Comparison of ENCODE assay signal across 2 cellular contexts in the genomic region with DNA sequence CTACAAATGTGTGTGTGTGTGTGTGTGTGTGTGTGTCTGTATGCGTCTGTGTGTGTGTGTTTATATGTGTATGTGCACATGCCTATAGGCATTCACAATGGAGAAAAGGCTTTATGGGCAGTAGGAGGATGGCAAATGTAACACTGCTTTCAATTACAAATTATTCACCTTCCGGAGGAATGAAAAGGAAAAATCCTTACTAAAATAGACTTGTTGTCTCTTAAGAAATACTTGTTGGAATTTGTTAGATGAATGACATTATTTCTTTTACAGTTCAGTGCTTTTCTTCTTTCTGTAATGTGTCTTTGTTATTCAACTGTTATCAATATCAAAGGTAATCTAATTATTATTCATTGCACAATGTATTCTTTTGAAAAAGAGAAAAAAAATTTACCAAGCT.
TF ChIP-seq lines count a peak whose summit lies in the region.

No MANE protein-coding gene starts in this region.

TF ChIP-seq in WTC11, 78 proteins besides CTCF, POLR2A, EP300 and RAD21 (continues in another document):
- TF ChIP-seq FOXK1 (CRISPR knock-in tag; IDR thresholded peaks at IDR 0.05) (no peak), SOX15 (CRISPR knock-in tag; IDR thresholded peaks at IDR 0.05) (no peak), ZNF317 (CRISPR knock-in tag; IDR thresholded peaks at IDR 0.05; ENCODE audit: borderline replicate concordance, low read depth) (no peak), KAT7 (CRISPR knock-in tag; IDR thresholded peaks at IDR 0.05; ENCODE audit: borderline replicate concordance) (no peak), CREM (CRISPR knock-in tag; IDR thresholded peaks at IDR 0.05) (no peak), NFATC4 (CRISPR knock-in tag; IDR thresholded peaks at IDR 0.05) (no peak), ZNF671 (CRISPR knock-in tag; IDR thresholded peaks at IDR 0.05) (no peak)
- TF ChIP-seq, protein P1, sequence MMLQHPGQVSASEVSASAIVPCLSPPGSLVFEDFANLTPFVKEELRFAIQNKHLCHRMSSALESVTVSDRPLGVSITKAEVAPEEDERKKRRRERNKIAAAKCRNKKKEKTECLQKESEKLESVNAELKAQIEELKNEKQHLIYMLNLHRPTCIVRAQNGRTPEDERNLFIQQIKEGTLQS (CRISPR knock-in tag; conservative IDR thresholded peaks at IDR 0.05) = no peak
- TF ChIP-seq, protein P2, sequence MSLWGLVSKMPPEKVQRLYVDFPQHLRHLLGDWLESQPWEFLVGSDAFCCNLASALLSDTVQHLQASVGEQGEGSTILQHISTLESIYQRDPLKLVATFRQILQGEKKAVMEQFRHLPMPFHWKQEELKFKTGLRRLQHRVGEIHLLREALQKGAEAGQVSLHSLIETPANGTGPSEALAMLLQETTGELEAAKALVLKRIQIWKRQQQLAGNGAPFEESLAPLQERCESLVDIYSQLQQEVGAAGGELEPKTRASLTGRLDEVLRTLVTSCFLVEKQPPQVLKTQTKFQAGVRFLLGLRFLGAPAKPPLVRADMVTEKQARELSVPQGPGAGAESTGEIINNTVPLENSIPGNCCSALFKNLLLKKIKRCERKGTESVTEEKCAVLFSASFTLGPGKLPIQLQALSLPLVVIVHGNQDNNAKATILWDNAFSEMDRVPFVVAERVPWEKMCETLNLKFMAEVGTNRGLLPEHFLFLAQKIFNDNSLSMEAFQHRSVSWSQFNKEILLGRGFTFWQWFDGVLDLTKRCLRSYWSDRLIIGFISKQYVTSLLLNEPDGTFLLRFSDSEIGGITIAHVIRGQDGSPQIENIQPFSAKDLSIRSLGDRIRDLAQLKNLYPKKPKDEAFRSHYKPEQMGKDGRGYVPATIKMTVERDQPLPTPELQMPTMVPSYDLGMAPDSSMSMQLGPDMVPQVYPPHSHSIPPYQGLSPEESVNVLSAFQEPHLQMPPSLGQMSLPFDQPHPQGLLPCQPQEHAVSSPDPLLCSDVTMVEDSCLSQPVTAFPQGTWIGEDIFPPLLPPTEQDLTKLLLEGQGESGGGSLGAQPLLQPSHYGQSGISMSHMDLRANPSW (CRISPR knock-in tag; conservative IDR thresholded peaks at IDR 0.05; ENCODE audit: low read depth) = no peak
- TF ChIP-seq, protein P3, sequence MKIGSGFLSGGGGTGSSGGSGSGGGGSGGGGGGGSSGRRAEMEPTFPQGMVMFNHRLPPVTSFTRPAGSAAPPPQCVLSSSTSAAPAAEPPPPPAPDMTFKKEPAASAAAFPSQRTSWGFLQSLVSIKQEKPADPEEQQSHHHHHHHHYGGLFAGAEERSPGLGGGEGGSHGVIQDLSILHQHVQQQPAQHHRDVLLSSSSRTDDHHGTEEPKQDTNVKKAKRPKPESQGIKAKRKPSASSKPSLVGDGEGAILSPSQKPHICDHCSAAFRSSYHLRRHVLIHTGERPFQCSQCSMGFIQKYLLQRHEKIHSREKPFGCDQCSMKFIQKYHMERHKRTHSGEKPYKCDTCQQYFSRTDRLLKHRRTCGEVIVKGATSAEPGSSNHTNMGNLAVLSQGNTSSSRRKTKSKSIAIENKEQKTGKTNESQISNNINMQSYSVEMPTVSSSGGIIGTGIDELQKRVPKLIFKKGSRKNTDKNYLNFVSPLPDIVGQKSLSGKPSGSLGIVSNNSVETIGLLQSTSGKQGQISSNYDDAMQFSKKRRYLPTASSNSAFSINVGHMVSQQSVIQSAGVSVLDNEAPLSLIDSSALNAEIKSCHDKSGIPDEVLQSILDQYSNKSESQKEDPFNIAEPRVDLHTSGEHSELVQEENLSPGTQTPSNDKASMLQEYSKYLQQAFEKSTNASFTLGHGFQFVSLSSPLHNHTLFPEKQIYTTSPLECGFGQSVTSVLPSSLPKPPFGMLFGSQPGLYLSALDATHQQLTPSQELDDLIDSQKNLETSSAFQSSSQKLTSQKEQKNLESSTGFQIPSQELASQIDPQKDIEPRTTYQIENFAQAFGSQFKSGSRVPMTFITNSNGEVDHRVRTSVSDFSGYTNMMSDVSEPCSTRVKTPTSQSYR (CRISPR knock-in tag; IDR thresholded peaks at IDR 0.05) = no peak
- TF ChIP-seq, protein P4, sequence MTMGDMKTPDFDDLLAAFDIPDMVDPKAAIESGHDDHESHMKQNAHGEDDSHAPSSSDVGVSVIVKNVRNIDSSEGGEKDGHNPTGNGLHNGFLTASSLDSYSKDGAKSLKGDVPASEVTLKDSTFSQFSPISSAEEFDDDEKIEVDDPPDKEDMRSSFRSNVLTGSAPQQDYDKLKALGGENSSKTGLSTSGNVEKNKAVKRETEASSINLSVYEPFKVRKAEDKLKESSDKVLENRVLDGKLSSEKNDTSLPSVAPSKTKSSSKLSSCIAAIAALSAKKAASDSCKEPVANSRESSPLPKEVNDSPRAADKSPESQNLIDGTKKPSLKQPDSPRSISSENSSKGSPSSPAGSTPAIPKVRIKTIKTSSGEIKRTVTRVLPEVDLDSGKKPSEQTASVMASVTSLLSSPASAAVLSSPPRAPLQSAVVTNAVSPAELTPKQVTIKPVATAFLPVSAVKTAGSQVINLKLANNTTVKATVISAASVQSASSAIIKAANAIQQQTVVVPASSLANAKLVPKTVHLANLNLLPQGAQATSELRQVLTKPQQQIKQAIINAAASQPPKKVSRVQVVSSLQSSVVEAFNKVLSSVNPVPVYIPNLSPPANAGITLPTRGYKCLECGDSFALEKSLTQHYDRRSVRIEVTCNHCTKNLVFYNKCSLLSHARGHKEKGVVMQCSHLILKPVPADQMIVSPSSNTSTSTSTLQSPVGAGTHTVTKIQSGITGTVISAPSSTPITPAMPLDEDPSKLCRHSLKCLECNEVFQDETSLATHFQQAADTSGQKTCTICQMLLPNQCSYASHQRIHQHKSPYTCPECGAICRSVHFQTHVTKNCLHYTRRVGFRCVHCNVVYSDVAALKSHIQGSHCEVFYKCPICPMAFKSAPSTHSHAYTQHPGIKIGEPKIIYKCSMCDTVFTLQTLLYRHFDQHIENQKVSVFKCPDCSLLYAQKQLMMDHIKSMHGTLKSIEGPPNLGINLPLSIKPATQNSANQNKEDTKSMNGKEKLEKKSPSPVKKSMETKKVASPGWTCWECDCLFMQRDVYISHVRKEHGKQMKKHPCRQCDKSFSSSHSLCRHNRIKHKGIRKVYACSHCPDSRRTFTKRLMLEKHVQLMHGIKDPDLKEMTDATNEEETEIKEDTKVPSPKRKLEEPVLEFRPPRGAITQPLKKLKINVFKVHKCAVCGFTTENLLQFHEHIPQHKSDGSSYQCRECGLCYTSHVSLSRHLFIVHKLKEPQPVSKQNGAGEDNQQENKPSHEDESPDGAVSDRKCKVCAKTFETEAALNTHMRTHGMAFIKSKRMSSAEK (CRISPR knock-in tag; IDR thresholded peaks at IDR 0.05; ENCODE audit: borderline replicate concordance) = no peak

TF ChIP-seq in SK-N-SH, 30 proteins besides CTCF, POLR2A, EP300 and RAD21:
- TF ChIP-seq RXRA (IDR thresholded peaks at IDR 0.05; ENCODE audit: borderline replicate concordance, low read depth) = no peak
- no peak for TF ChIP-seq JUND (IDR thresholded peaks at IDR 0.05)
- no peak for TF ChIP-seq TEAD4 (IDR thresholded peaks at IDR 0.05; ENCODE audit: borderline replicate concordance, insufficient read depth)
- TF ChIP-seq CHD2 (IDR thresholded peaks at IDR 0.05; ENCODE audit: low read length, partially characterized antibody) = no peak
- no peak for TF ChIP-seq FOXM1 (IDR thresholded peaks at IDR 0.05; ENCODE audit: low read depth)
- TF ChIP-seq, protein P5, sequence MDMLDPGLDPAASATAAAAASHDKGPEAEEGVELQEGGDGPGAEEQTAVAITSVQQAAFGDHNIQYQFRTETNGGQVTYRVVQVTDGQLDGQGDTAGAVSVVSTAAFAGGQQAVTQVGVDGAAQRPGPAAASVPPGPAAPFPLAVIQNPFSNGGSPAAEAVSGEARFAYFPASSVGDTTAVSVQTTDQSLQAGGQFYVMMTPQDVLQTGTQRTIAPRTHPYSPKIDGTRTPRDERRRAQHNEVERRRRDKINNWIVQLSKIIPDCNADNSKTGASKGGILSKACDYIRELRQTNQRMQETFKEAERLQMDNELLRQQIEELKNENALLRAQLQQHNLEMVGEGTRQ (IDR thresholded peaks at IDR 0.05; ENCODE audit: borderline replicate concordance, low read depth, low read length) = no peak
- TF ChIP-seq, protein P6, sequence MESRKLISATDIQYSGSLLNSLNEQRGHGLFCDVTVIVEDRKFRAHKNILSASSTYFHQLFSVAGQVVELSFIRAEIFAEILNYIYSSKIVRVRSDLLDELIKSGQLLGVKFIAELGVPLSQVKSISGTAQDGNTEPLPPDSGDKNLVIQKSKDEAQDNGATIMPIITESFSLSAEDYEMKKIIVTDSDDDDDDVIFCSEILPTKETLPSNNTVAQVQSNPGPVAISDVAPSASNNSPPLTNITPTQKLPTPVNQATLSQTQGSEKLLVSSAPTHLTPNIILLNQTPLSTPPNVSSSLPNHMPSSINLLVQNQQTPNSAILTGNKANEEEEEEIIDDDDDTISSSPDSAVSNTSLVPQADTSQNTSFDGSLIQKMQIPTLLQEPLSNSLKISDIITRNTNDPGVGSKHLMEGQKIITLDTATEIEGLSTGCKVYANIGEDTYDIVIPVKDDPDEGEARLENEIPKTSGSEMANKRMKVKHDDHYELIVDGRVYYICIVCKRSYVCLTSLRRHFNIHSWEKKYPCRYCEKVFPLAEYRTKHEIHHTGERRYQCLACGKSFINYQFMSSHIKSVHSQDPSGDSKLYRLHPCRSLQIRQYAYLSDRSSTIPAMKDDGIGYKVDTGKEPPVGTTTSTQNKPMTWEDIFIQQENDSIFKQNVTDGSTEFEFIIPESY (IDR thresholded peaks at IDR 0.05; ENCODE audit: borderline replicate concordance, low read depth) = no peak
- TF ChIP-seq RFX5 (IDR thresholded peaks at IDR 0.05; ENCODE audit: low read length) = no peak
- TF ChIP-seq, protein P7, sequence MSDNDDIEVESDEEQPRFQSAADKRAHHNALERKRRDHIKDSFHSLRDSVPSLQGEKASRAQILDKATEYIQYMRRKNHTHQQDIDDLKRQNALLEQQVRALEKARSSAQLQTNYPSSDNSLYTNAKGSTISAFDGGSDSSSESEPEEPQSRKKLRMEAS (IDR thresholded peaks at IDR 0.05; ENCODE audit: low read depth) = no peak
- TF ChIP-seq, protein P8, sequence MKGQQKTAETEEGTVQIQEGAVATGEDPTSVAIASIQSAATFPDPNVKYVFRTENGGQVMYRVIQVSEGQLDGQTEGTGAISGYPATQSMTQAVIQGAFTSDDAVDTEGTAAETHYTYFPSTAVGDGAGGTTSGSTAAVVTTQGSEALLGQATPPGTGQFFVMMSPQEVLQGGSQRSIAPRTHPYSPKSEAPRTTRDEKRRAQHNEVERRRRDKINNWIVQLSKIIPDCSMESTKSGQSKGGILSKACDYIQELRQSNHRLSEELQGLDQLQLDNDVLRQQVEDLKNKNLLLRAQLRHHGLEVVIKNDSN (IDR thresholded peaks at IDR 0.05; ENCODE audit: borderline replicate concordance, low read depth) = no peak
- no peak for TF ChIP-seq GATA2 (CRISPR knock-in tag; IDR thresholded peaks at IDR 0.05)
- no peak for TF ChIP-seq TAF1 (IDR thresholded peaks at IDR 0.05; ENCODE audit: borderline replicate concordance, low read depth, low read length)
- no peak for TF ChIP-seq GABPA (IDR thresholded peaks at IDR 0.05; ENCODE audit: low read depth)
- TF ChIP-seq SIN3A (IDR thresholded peaks at IDR 0.05; ENCODE audit: borderline replicate concordance, low read depth, low read length) = no peak
- TF ChIP-seq SMC3 (IDR thresholded peaks at IDR 0.05; ENCODE audit: low read depth, low read length) = no peak
- TF ChIP-seq POLR2AphosphoS5 (IDR thresholded peaks at IDR 0.05; ENCODE audit: low read depth, low read length) = no peak
- no peak for TF ChIP-seq RCOR1 (IDR thresholded peaks at IDR 0.05; ENCODE audit: low read length)
- TF ChIP-seq, protein P9, sequence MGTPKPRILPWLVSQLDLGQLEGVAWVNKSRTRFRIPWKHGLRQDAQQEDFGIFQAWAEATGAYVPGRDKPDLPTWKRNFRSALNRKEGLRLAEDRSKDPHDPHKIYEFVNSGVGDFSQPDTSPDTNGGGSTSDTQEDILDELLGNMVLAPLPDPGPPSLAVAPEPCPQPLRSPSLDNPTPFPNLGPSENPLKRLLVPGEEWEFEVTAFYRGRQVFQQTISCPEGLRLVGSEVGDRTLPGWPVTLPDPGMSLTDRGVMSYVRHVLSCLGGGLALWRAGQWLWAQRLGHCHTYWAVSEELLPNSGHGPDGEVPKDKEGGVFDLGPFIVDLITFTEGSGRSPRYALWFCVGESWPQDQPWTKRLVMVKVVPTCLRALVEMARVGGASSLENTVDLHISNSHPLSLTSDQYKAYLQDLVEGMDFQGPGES (IDR thresholded peaks at IDR 0.05; ENCODE audit: low read depth, low read length) = no peak
- no peak for TF ChIP-seq MXI1 (IDR thresholded peaks at IDR 0.05; ENCODE audit: low read depth, low read length)
